14 cellular contexts compared by ENCODE assay signal in the genomic region with DNA sequence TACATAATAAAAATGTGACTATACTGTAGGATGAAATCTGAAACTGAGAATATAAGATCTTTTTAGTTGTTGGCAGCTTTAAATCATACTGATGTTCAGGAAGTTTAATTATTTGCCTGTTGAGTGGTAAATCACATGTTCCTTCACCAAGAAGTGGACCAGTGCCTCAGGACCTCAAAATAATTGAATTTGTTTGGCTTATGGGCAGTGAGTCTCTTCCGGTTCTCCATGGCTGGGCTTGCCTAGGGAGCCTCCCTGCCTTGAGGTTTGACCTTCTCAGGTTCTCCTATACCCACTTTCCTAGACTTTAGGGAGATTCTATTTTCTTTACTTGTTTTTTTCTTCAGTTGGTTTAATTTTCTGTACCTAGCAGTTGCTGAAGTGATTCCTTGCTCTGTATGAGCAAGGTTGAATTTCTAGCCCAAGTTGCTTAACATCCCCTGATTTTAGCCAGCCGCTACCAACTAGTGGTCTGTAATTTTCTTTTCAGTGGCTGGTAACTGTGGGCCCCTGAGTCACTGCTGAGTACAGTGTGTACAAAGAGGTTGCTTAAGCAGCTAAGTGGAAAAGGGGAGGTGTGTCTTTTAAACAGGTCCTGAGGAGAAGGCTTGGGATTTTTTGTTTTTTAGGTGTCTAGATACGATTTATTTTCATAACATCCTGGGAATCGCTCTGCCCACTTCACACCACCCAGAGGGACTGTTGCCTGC.
DNase-seq lines count a peak whose midpoint lies in the region; ATAC-seq and TF ChIP-seq lines count a peak whose summit lies in the region.
"Had no signal": no experiment of that assay in that cellular context is flagged by ENCODE, and none has a peak within 500 bp of the region (broad histone marks: within the 10 kb centered on the region; RNA-seq: fewer than 3 reads in every experiment).

No MANE protein-coding gene starts in this region.

- no peak overlapping the region for H3K27ac Mint-ChIP-seq in T-helper 17 cell

- no peak for TF ChIP-seq CTCF in left ventricle myocardium inferior (IDR thresholded peaks at IDR 0.05; ENCODE audit: borderline replicate concordance)
- TF ChIP-seq CTCF in choroid plexus epithelial cell (conservative IDR thresholded peaks at IDR 0.05; ENCODE audit: low read depth, low read length) = peak; percentile 5
- TF ChIP-seq CTCF in upper lobe of right lung (IDR thresholded peaks at IDR 0.05) = no peak

- DNase-seq in left ventricle myocardium inferior (no peak), Right ventricle myocardium superior (no peak), choroid plexus epithelial cell (ENCODE audit: low read depth) (peak; percentile 88), upper lobe of right lung (no peak), T-helper 17 cell (no peak), COLO668 (lab: John Stamatoyannopoulos, UW; ENCODE audit: unreplicated experiment) (no peak), retina (no peak)
- DNase-seq: DMS 273 treated with DMSO at 0.1 percent for 48 hours, erythroblast, NCI-H2171 had no signal

- peaks cover 2% of the 10 kb centered on the region for H3K4me1 Mint-ChIP-seq in T-helper 17 cell

- H3K27me3 Mint-ChIP-seq in T-helper 17 cell = no peaks in the 10 kb centered on the region

- no peaks in the 10 kb centered on the region for H3K27me3 ChIP-seq in left ventricle myocardium inferior (ENCODE audit: low read depth)
- no peaks in the 10 kb centered on the region for H3K27me3 ChIP-seq in muscle layer of duodenum (ENCODE audit: low read depth, low read length)
- no peaks in the 10 kb centered on the region for H3K27me3 ChIP-seq in upper lobe of right lung

- ATAC-seq in Right ventricle myocardium superior (ENCODE audit: poor library complexity) (no peak), upper lobe of right lung (peak; percentile 83), T-helper 17 cell (no peak)
- ATAC-seq: A549, GM12878 had no signal

- H3K9me3 ChIP-seq in left ventricle myocardium inferior (replicated peaks) (no peaks in the 10 kb centered on the region), muscle layer of duodenum (ENCODE audit: control insufficient read depth in 1 of 2, low read length in 2 of 2) (no peaks in the 10 kb centered on the region), upper lobe of right lung (no peaks in the 10 kb centered on the region), T-helper 17 cell (ENCODE audit: control insufficient read depth, low read length, poor library complexity, severe bottlenecking) (no peaks in the 10 kb centered on the region)
- H3K9me3 ChIP-seq: A549 had no signal

- intact Hi-C loops in left ventricle myocardium inferior (cut with micrococcal nuclease) (no loop called here), Right ventricle myocardium superior (cut with DNase I) (loop anchor here (2.0 kb wide), 1 partner anchor 76 kb away; no protein-coding TSS in a partner anchor), upper lobe of right lung (cut with DNase I) (no loop called here)

- H3K27ac ChIP-seq in left ventricle myocardium inferior (replicated peaks) = peak overlapping the region; percentile 18
- H3K27ac ChIP-seq in muscle layer of duodenum (ENCODE audit: low read length) = peak overlapping the region; percentile 16
- peak overlapping the region; percentile 27 for H3K27ac ChIP-seq in upper lobe of right lung
- H3K27ac ChIP-seq: A549, VCaP had no signal

- H3K36me3 ChIP-seq in left ventricle myocardium inferior = peaks cover 48% of the 10 kb centered on the region
- no peaks in the 10 kb centered on the region for H3K36me3 ChIP-seq in muscle layer of duodenum (ENCODE audit: control insufficient read depth in 1 of 2, insufficient read depth in 2 of 2, low read length in 2 of 2)
- H3K36me3 ChIP-seq in upper lobe of right lung = no peaks in the 10 kb centered on the region

- H3K4me3 ChIP-seq in left ventricle myocardium inferior (no peak overlapping the region), choroid plexus epithelial cell (ENCODE audit: low read depth, low read length) (no peak overlapping the region), muscle layer of duodenum (ENCODE audit: low read depth in 1 of 2, low read length in 2 of 2) (no peak overlapping the region), upper lobe of right lung (no peak overlapping the region)
- H3K4me3 ChIP-seq: A549, GM12878 had no signal

- no peak overlapping the region for H3K4me3 Mint-ChIP-seq in T-helper 17 cell

- H3K4me1 ChIP-seq in left ventricle myocardium inferior = peaks cover 37% of the 10 kb centered on the region
- peaks cover 13 to 16% of the 10 kb centered on the region in 2 donors for H3K4me1 ChIP-seq in muscle layer of duodenum (ENCODE audit: control insufficient read depth in 1 of 2, insufficient read depth in 2 of 2, low read length in 2 of 2)
- peaks cover 28% of the 10 kb centered on the region for H3K4me1 ChIP-seq in upper lobe of right lung
- H3K4me1 ChIP-seq: A549 had no signal

- peaks cover 5% of the 10 kb centered on the region for H3K36me3 Mint-ChIP-seq in T-helper 17 cell (ENCODE audit: low read depth)
